ENCODE assay signal across 8 cellular contexts in the genomic region with DNA sequence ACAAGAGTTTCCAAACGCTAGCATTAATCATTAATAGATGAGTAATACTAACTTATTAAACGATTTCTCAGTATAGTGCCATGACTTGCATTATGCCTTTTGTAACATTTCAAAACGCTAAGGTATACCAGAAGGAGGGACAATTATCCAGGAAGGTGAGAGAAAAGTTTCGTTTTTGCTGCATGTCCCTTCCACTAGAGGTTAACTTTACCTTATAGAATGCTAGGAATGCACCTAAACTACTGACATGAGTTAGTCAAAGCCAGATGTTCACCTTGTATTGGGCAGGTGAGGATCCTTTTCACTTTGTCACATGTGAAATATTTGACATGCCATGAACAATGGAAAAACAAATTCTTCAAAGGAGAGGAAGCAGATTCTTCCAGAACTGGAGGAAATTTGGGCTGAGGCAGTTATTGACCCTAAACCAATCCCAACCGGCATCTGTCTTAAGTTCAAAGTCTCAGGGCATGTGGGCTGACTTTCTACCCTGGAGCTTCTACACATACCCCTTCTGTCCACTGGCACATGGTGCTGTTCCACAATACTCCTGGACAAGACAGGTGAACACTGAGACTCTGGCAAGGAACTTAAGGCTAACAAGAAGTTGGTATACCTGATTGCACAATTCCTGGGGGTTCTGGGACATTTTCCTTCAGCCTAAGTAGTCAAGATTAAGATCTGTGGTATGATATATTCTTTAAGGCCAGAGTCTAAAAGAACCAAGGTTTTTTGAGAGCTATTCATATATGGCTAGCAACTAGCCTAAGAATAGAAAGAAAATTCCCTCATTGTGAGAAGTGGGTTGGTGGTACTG. TPM values are rescaled to one million over a fixed set of nuclear protein-coding genes. Genes with fewer than 3 reads are reported as not detected.
A peak's percentile ranks its signal among the peaks of the same experiment; 100 is the strongest.
DNase-seq lines count a peak whose midpoint lies in the region; ATAC-seq and TF ChIP-seq lines count a peak whose summit lies in the region.

No MANE protein-coding gene starts in this region.

- H3K4me3 ChIP-seq in mammary epithelial cell (replicated peaks in 1 of 3; ENCODE audit: insufficient read depth in 1 of 3, low read depth in 2 of 3, low read length in 3 of 3) (peak overlapping the region in 2 of 3 experiments; percentile 80 to 86), tibial artery (peak overlapping the region; percentile 75 to 81)

- no peak overlapping the region for H3K9ac ChIP-seq in mammary epithelial cell (ENCODE audit: insufficient read depth, low read length)

- H3K27ac Mint-ChIP-seq in activated naive CD4-positive, alpha-beta T cell treated with anti-CD3 and anti-CD28 coated beads, Interleukin-2, amount 50 U/mL, for 24 hours, result no peak overlapping the region
- no peak overlapping the region for H3K27ac Mint-ChIP-seq in memory B cell

- TF ChIP-seq CTCF in mammary epithelial cell (conservative IDR thresholded peaks at IDR 0.05 in 1 of 2, IDR thresholded peaks at IDR 0.05 in 1 of 2; ENCODE audit: extremely low read depth in 1 of 2, insufficient read depth in 1 of 2, low read depth in 1 of 2, low read length in 2 of 2) (no peak), tibial artery (IDR thresholded peaks at IDR 0.05) (no peak), GM13976 (IDR thresholded peaks at IDR 0.05; ENCODE audit: borderline replicate concordance, control extremely low read depth, extremely low read depth, insufficient read depth, missing control alignments) (no peak)

- peak overlapping the region; percentile 94 for H3K4me2 ChIP-seq in mammary epithelial cell (ENCODE audit: insufficient read depth, low read depth, low read length)

- H3K36me3 Mint-ChIP-seq in activated naive CD4-positive, alpha-beta T cell treated with anti-CD3 and anti-CD28 coated beads, Interleukin-2, amount 50 U/mL, for 24 hours, result no peaks in the 10 kb centered on the region
- H3K36me3 Mint-ChIP-seq in memory B cell, result no peaks in the 10 kb centered on the region

- no peak overlapping the region for H2AFZ ChIP-seq in mammary epithelial cell (ENCODE audit: low read depth, low read length)

- H3K4me1 ChIP-seq in mammary epithelial cell (ENCODE audit: insufficient read depth, low read length) (peaks cover 18% of the 10 kb centered on the region), tibial artery (peaks cover 0 to 26% (median 8%) of the 10 kb centered on the region in 4 donors)

- WGBS in mammary epithelial cell (ENCODE audit: low coverage, missing lambda C conversion rate), result 61% methylated on average over 5 of the region's 5 CpGs

- intact Hi-C loops in mammary epithelial cell (cut with micrococcal nuclease) (loop anchor here (5.0 to 10.0 kb wide), 4 partner anchors 103 to 469 kb away; no protein-coding TSS in a partner anchor), tibial artery (cut with DNase I; ENCODE audit: low total_unique reads) (loop anchor here (5.0 to 10.0 kb wide), 3 partner anchors 52 to 901 kb away; a partner anchor contains a TSS)

- H3K27me3 ChIP-seq in mammary epithelial cell (ENCODE audit: insufficient read depth, low read length), result no peaks in the 10 kb centered on the region
- H3K27me3 ChIP-seq in tibial artery, result no peaks in the 10 kb centered on the region

- no peaks in the 10 kb centered on the region for H4K20me1 ChIP-seq in mammary epithelial cell (ENCODE audit: insufficient read depth, low read length)

- dilution Hi-C loops in mammary epithelial cell (cut with HindIII; ENCODE audit: low sequenced_read_pairs), result no loop called here

- H3K27me3 Mint-ChIP-seq in activated naive CD4-positive, alpha-beta T cell treated with anti-CD3 and anti-CD28 coated beads, Interleukin-2, amount 50 U/mL, for 24 hours, result peaks cover 51% of the 10 kb centered on the region
- H3K27me3 Mint-ChIP-seq in memory B cell, result peaks cover 24% of the 10 kb centered on the region

- ATAC-seq in memory B cell (ENCODE audit: low read depth), result no peak
- ATAC-seq in activated CD4-positive, CD25-positive, alpha-beta regulatory T cell treated with anti-CD3 and anti-CD28 coated beads, Interleukin-2, amount 50 U/mL, for 24 hours, result no peak

- H3K79me2 ChIP-seq in mammary epithelial cell (ENCODE audit: insufficient read depth, low read length), result peaks cover 56% of the 10 kb centered on the region

- no peak for DNase-seq in activated naive CD4-positive, alpha-beta T cell (lab: John Stamatoyannopoulos, UW)
- DNase-seq in mammary epithelial cell (no peak), memory B cell (ENCODE audit: low spot score in 2 of 2) (no peak), tibial artery (no peak), NCI-H69 (lab: John Stamatoyannopoulos, UW) (no peak), GM13976 (ENCODE audit: low spot score) (no peak)

- H3K27ac ChIP-seq in mammary epithelial cell (ENCODE audit: insufficient read depth, low read depth, low read length), result peak overlapping the region; percentile 14
- H3K27ac ChIP-seq in tibial artery, result peak overlapping the region; percentile 92 to 94

- H3K9me3 Mint-ChIP-seq in activated naive CD4-positive, alpha-beta T cell treated with anti-CD3 and anti-CD28 coated beads, Interleukin-2, amount 50 U/mL, for 24 hours, result no peaks in the 10 kb centered on the region
- H3K9me3 Mint-ChIP-seq in memory B cell, result no peaks in the 10 kb centered on the region

- H3K36me3 ChIP-seq in mammary epithelial cell (ENCODE audit: insufficient read depth, low read length), result no peaks in the 10 kb centered on the region
- H3K36me3 ChIP-seq in tibial artery, result no peaks in the 10 kb centered on the region

- peaks cover 21% of the 10 kb centered on the region for H3K4me1 Mint-ChIP-seq in activated naive CD4-positive, alpha-beta T cell treated with anti-CD3 and anti-CD28 coated beads, Interleukin-2, amount 50 U/mL, for 24 hours
- peaks cover 10% of the 10 kb centered on the region for H3K4me1 Mint-ChIP-seq in memory B cell

- CTCF ChIA-PET in mammary epithelial cell (lab: Charles Lee; ENCODE audit: low non-redundant PET), result no interaction called here

- TSS peak; percentile 7 for BruUV-seq in mammary epithelial cell (replicated peaks; lab: Mats Ljungman, UMichigan)

- no peaks in the 10 kb centered on the region for H3K9me3 ChIP-seq in mammary epithelial cell (replicated peaks; ENCODE audit: insufficient read depth, low read length)
- H3K9me3 ChIP-seq in tibial artery, result no peaks in the 10 kb centered on the region

- in situ Hi-C loops in mammary epithelial cell (cut with MboI; ENCODE audit: low sequenced_read_pairs in 2 of 2), result no loop called here
- in situ Hi-C loops in GM13976 (cut with MboI; ENCODE audit: low sequenced_read_pairs, unreplicated experiment), result no loop called here

- H3K4me3 Mint-ChIP-seq in activated naive CD4-positive, alpha-beta T cell treated with anti-CD3 and anti-CD28 coated beads, Interleukin-2, amount 50 U/mL, for 24 hours, result peak overlapping the region; percentile 37
- H3K4me3 Mint-ChIP-seq in memory B cell, result peak overlapping the region; percentile 33

RNA-seq across cellular contexts. Expression of a gene that starts 2.5 kb away (rescaled TPM):
- 10 to 100 TPM; 28.1 to 40.8 TPM for total RNA-seq in mammary epithelial cell
- polyA plus RNA-seq in mammary epithelial cell, result 14.5 TPM
- polyA minus RNA-seq in mammary epithelial cell, result 31.1 TPM
